ENCODE assay signal across 8 cellular contexts in the genomic region with DNA sequence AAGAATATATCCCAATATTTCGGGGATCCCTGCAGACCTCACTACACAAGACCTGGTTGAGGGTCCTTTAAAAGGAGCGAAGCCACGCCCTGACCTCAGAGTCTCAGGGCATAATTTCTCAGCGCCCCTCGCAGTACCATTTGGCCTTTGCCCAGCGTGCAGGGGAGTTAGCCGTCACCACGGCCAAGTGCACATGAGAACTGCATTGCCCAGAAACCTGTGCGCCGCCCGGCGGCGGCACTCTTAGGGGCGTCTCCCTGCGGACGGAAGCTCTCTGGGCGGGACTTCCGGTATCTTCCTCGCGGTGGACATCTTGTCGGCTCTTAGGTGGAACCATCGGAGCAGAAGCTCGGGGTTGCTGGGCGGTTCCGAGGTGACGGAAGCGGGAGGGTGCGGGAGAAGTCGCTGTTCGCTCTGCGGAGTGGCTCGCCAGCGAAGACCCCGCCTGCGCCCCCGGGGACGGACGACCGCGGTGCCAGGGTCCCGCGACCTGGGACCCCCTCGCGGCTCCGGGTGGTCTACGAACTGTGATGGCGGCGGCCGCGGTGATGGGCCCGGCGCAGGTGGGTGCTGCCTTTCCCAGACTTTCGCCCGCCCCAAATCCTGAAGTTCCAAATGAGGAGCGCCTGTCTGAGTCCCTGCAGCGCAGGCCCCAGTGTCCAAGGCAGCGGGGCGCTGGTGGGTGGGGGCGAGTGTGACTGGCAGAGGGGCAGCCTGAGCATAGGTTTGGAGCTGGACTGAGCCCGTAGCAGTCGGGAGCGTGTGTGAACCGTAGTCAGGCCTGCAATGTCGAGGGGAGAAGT. TPM values are rescaled to one million over a fixed set of nuclear protein-coding genes. Genes with fewer than 3 reads are reported as not detected.
DNase-seq lines count a peak whose midpoint lies in the region; ATAC-seq, FAIRE-seq and TF ChIP-seq lines count a peak whose summit lies in the region.

TSS of gene ZNF134 (plus strand) at position 302 of the 803 bp plus-strand sequence. CDS start 5,227 bp downstream, outside the sequence.

- H2AFZ ChIP-seq in astrocyte (ENCODE audit: low read depth, low read length): peak within 1 kb of the TSS; percentile 88
- peak within 1 kb of the TSS; percentile 74 for H2AFZ ChIP-seq in hepatocyte

- no peaks in the 10 kb centered on the region for H3K9me2 ChIP-seq in hepatocyte (replicated peaks; ENCODE audit: insufficient read depth)

- H3K4me2 ChIP-seq in astrocyte (ENCODE audit: low read length) (peak within 1 kb of the TSS; percentile 95), hepatocyte (peak within 1 kb of the TSS; percentile 100)

- peaks cover 14% of the 10 kb centered on the region for H3K36me3 ChIP-seq in astrocyte (ENCODE audit: insufficient read depth, low read length)
- peaks cover 13% of the 10 kb centered on the region for H3K36me3 ChIP-seq in hepatocyte (replicated peaks; ENCODE audit: insufficient read depth, low read depth)
- peaks cover 32% of the 10 kb centered on the region for H3K36me3 ChIP-seq in rectal smooth muscle tissue (ENCODE audit: control insufficient read depth, insufficient read depth, low read length)
- H3K36me3 ChIP-seq in vagina: peaks cover 9 to 43% of the 10 kb centered on the region in 2 donors

- H3K9me3 ChIP-seq in astrocyte (ENCODE audit: insufficient read depth, low read depth, low read length): peaks cover 50% of the 10 kb centered on the region
- H3K9me3 ChIP-seq in hepatocyte (ENCODE audit: low read depth): peaks cover 30% of the 10 kb centered on the region
- peaks cover 46% of the 10 kb centered on the region for H3K9me3 ChIP-seq in vagina

- 2% methylated on average over 64 of the region's 64 CpGs for WGBS in hepatocyte (ENCODE audit: low lambda C conversion rate, missing lambda C conversion rate)

- H4K20me1 ChIP-seq in astrocyte (ENCODE audit: insufficient read depth, low read length) (peaks cover 27% of the 10 kb centered on the region), hepatocyte (ENCODE audit: insufficient read depth, poor library complexity, severe bottlenecking) (no peaks in the 10 kb centered on the region)

- peak; percentile 86 for DNase-seq in NCI-H1694 treated with DMSO at 0.1 percent for 48 hours (lab: John Stamatoyannopoulos, UW)
- DNase-seq in T-helper 2 cell treated with Interferon-gamma antibody and Interleukin-4, amounts not matched to agents 5 μg/mL and 100 μg/mL, for 36 hours (ENCODE audit: low spot score): peak; percentile 87
- DNase-seq in astrocyte (ENCODE audit: low read depth): peak; percentile 83
- peak; percentile 95 for DNase-seq in hepatocyte (ENCODE audit: low spot score)
- no peak for DNase-seq in vagina (ENCODE audit: extremely low spot score in 2 of 2)

- intact Hi-C loops in vagina (cut with DNase I): no loop called here

- peaks cover 51% of the 10 kb centered on the region for H3K79me2 ChIP-seq in astrocyte (ENCODE audit: insufficient read depth, low read length)
- peaks cover 51% of the 10 kb centered on the region for H3K79me2 ChIP-seq in hepatocyte

- peak; percentile 95 for ATAC-seq in HG02798 (IDR thresholded peaks at IDR 0.05; ENCODE audit: poor library complexity, unreplicated experiment)

- no peak for TF ChIP-seq CTCF in GM12875 (IDR thresholded peaks at IDR 0.05; ENCODE audit: borderline replicate concordance, insufficient read depth, low read depth, low read length)
- peak; percentile 9 for TF ChIP-seq CTCF in astrocyte (IDR thresholded peaks at IDR 0.05; ENCODE audit: insufficient read depth, low read depth, low read length)
- TF ChIP-seq CTCF in hepatocyte (IDR thresholded peaks at IDR 0.05; ENCODE audit: poor library complexity): no peak
- TF ChIP-seq CTCF in vagina (IDR thresholded peaks at IDR 0.05): peak in 2 of 3 experiments; percentile 12 to 25

- peaks cover 48% of the 10 kb centered on the region for H3K36me3 Mint-ChIP-seq in T-helper 2 cell treated with Interferon-gamma antibody and Interleukin-4, amounts not matched to agents 5 μg/mL and 100 μg/mL, for 36 hours (ENCODE audit: low read depth)
- H3K36me3 Mint-ChIP-seq in astrocyte (ENCODE audit: low read depth, unreplicated experiment): peaks cover 49% of the 10 kb centered on the region

- H3K9me3 Mint-ChIP-seq in T-helper 2 cell treated with Interferon-gamma antibody and Interleukin-4, amounts not matched to agents 5 μg/mL and 100 μg/mL, for 36 hours: peaks cover 71% of the 10 kb centered on the region
- peaks cover 44% of the 10 kb centered on the region for H3K9me3 Mint-ChIP-seq in astrocyte (ENCODE audit: unreplicated experiment)

- H3K4me3 Mint-ChIP-seq in T-helper 2 cell treated with Interferon-gamma antibody and Interleukin-4, amounts not matched to agents 5 μg/mL and 100 μg/mL, for 36 hours: peak within 1 kb of the TSS; percentile 93
- H3K4me3 Mint-ChIP-seq in astrocyte (ENCODE audit: unreplicated experiment): peak within 1 kb of the TSS; percentile 98

- H3K9ac ChIP-seq in astrocyte (ENCODE audit: low read length) (peak within 1 kb of the TSS; percentile 85), rectal smooth muscle tissue (ENCODE audit: low read length) (peak within 1 kb of the TSS; percentile 47)

- peak within 1 kb of the TSS; percentile 88 for H3K4me3 ChIP-seq in GM12875 (ENCODE audit: low read depth, low read length)
- peak within 1 kb of the TSS; percentile 96 for H3K4me3 ChIP-seq in astrocyte (ENCODE audit: insufficient read depth, low read depth, low read length)
- peak within 1 kb of the TSS; percentile 72 for H3K4me3 ChIP-seq in hepatocyte
- peak within 1 kb of the TSS; percentile 89 for H3K4me3 ChIP-seq in rectal smooth muscle tissue (ENCODE audit: low read length)
- H3K4me3 ChIP-seq in vagina: peak within 1 kb of the TSS; percentile 85 to 98

- H3K27me3 Mint-ChIP-seq in T-helper 2 cell treated with Interferon-gamma antibody and Interleukin-4, amounts not matched to agents 5 μg/mL and 100 μg/mL, for 36 hours (ENCODE audit: low read depth): no peaks in the 10 kb centered on the region
- no peaks in the 10 kb centered on the region for H3K27me3 Mint-ChIP-seq in astrocyte (ENCODE audit: low read depth, unreplicated experiment)

- H3K27me3 ChIP-seq in astrocyte (ENCODE audit: insufficient read depth, low read length) (no peaks in the 10 kb centered on the region), hepatocyte (no peaks in the 10 kb centered on the region), rectal smooth muscle tissue (ENCODE audit: control insufficient read depth, insufficient read depth, low read length) (no peaks in the 10 kb centered on the region), vagina (no peaks in the 10 kb centered on the region)

- H3K4me1 ChIP-seq in astrocyte (ENCODE audit: insufficient read depth, low read length): no peaks in the 10 kb centered on the region
- peaks cover 8% of the 10 kb centered on the region for H3K4me1 ChIP-seq in hepatocyte (ENCODE audit: insufficient read depth)
- peaks cover 3% of the 10 kb centered on the region for H3K4me1 ChIP-seq in rectal smooth muscle tissue (ENCODE audit: control insufficient read depth, insufficient read depth, low read length)
- peaks cover 9% of the 10 kb centered on the region for H3K4me1 ChIP-seq in vagina

- peak within 1 kb of the TSS; percentile 84 for H3K27ac Mint-ChIP-seq in T-helper 2 cell treated with Interferon-gamma antibody and Interleukin-4, amounts not matched to agents 5 μg/mL and 100 μg/mL, for 36 hours
- H3K27ac Mint-ChIP-seq in astrocyte (ENCODE audit: unreplicated experiment): peak within 1 kb of the TSS; percentile 34

- H3K27ac ChIP-seq in astrocyte (ENCODE audit: low read depth, low read length) (peak within 1 kb of the TSS; percentile 61), hepatocyte (peak within 1 kb of the TSS; percentile 74), rectal smooth muscle tissue (ENCODE audit: low read depth, low read length) (peak within 1 kb of the TSS; percentile 33), vagina (peak within 1 kb of the TSS; percentile 69)

- no peak for TF ChIP-seq POLR2A in vagina (IDR thresholded peaks at IDR 0.05)

- peaks cover 10% of the 10 kb centered on the region for H3K4me1 Mint-ChIP-seq in T-helper 2 cell treated with Interferon-gamma antibody and Interleukin-4, amounts not matched to agents 5 μg/mL and 100 μg/mL, for 36 hours (ENCODE audit: low read depth)
- H3K4me1 Mint-ChIP-seq in astrocyte (ENCODE audit: low read depth, unreplicated experiment): peaks cover 4% of the 10 kb centered on the region

- no peak for FAIRE-seq in astrocyte (lab: Jason Lieb, UNC)

RNA-seq across cellular contexts. Expression of gene ZNF134, which starts in this region (rescaled TPM):
- total RNA-seq in astrocyte (30.5 and 32.3 TPM in 2 replicates), hepatocyte (11.7 and 24.3 TPM in 2 replicates), vagina (9.1 TPM)
- 9.7 and 10.7 TPM in 2 replicates for polyA plus RNA-seq in hepatocyte

Comparison
In these comparisons a context has a peak if more than half of its experiments do, and no peak if none do; other contexts are left out.
1. CTCF ChIP-seq: peak in astrocyte (single experiment) and vagina (2 of 3); none in GM12875 (single experiment) and hepatocyte (single experiment).
2. DNase-seq: peak in NCI-H1694 treated with DMSO at 0.1 percent for 48 hours (single experiment), T-helper 2 cell treated with Interferon-gamma antibody and Interleukin-4, amounts not matched to agents 5 μg/mL and 100 μg/mL, for 36 hours (single experiment), astrocyte (single experiment) and hepatocyte (single experiment); none in vagina (0 of 2).
3. Peak in every context shown above with its lines, with median percentiles within 50 percentile points of each other: H3K4me3 ChIP-seq and H3K27ac ChIP-seq.